7 cellular contexts compared by ENCODE assay signal in genomic region chr6:57601105-57601504, GRCh38.
A peak's percentile ranks its signal among the peaks of the same experiment; 100 is the strongest.
DNase-seq lines count a peak whose midpoint lies in the region; ATAC-seq, FAIRE-seq and TF ChIP-seq lines count a peak whose summit lies in the region.
"Not testable (repeated sequence)": the region's sequence is repeated elsewhere in the genome, so short reads cannot be mapped to it uniquely, and the experiment has no call there.

No MANE protein-coding gene starts in this region.

- not testable (repeated sequence) for TF ChIP-seq POLR2A in H54 (IDR thresholded peaks at IDR 0.05; ENCODE audit: low read depth, low read length)

- not testable (repeated sequence) for TF ChIP-seq CTCF in choroid plexus epithelial cell (conservative IDR thresholded peaks at IDR 0.05; ENCODE audit: low read depth, low read length); fibroblast of the aortic adventitia (IDR thresholded peaks at IDR 0.05; ENCODE audit: insufficient read depth, low read length)

- FAIRE-seq in H54 (lab: Jason Lieb, UNC), result peak; percentile 6

- H3K4me3 ChIP-seq in choroid plexus epithelial cell (ENCODE audit: low read depth, low read length); fibroblast of the aortic adventitia (ENCODE audit: low read depth, low read length): not testable (repeated sequence)

- intact Hi-C loops in left ventricle myocardium superior (cut with micrococcal nuclease), result not testable (repeated sequence)

- ATAC-seq in SK-N-SH treated with all-trans-retinoic acid at 6 μM for 48 hours (peak; percentile 65), left ventricle myocardium superior (peak; percentile 44)

- not testable (repeated sequence) for DNase-seq in H54 (ENCODE audit: insufficient read length, low spot score); left ventricle myocardium superior
- DNase-seq in astrocyte of the hippocampus (ENCODE audit: low read depth, low spot score) (peak; percentile 19), choroid plexus epithelial cell (ENCODE audit: low read depth) (peak; percentile 55), fibroblast of the aortic adventitia (ENCODE audit: low read depth) (peak; percentile 71), non-pigmented ciliary epithelial cell (ENCODE audit: low read depth) (peak; percentile 6)
